In genomic region chr10:120486671-120487205, GRCh38 we compare ENCODE assay signal across 22 cellular contexts. TPM values are rescaled to one million over a fixed set of nuclear protein-coding genes. Genes with fewer than 3 reads are reported as not detected.
"Had no signal": no experiment of that assay in that cellular context is flagged by ENCODE, and none has a peak within 500 bp of the region (broad histone marks: within the 10 kb centered on the region; RNA-seq: fewer than 3 reads in every experiment).

No MANE protein-coding gene starts in this region.

- H3K27ac ChIP-seq: hepatocyte, left ventricle myocardium inferior, parathyroid adenoma, psoas muscle, right lobe of liver, tibial nerve, uterus had no signal

- ATAC-seq: naive thymus-derived CD8-positive, alpha-beta T cell; psoas muscle; right lobe of liver; stimulated activated memory B cell treated with anti-CD40 and anti-IgM and Interleukin-4, amounts not matched to agents 10 μg/mL and 1 μg/mL and 100 μg/mL, for 72 hours; stimulated activated naive CD8-positive, alpha-beta T cell treated with anti-CD3 and anti-CD28 coated beads, Interleukin-15, amount 100 ng/mL, for 72 hours had no signal

- H3K4me1 ChIP-seq: left ventricle myocardium inferior, parathyroid adenoma, psoas muscle, right lobe of liver, tibial nerve, uterus had no signal

- H3K27me3 ChIP-seq: hepatocyte, right lobe of liver, tibial nerve, uterus had no signal

- H3K4me3 ChIP-seq: hepatocyte, left ventricle myocardium inferior, psoas muscle, right lobe of liver, smooth muscle cell, tibial nerve, uterus had no signal

- H3K36me3 ChIP-seq: left ventricle myocardium inferior, right lobe of liver, tibial nerve, uterus had no signal

- DNase-seq: islet precursor cell; left ventricle myocardium inferior; naive thymus-derived CD8-positive, alpha-beta T cell; nucleus accumbens; psoas muscle; right lobe of liver; stimulated activated CD4-positive, alpha-beta T cell treated with anti-CD3 and anti-CD28 coated beads, Interleukin-1b, Interleukin-23, amount 100 ng/mL, for 48 hours; stimulated activated CD4-positive, alpha-beta T cell treated with anti-CD3 and anti-CD28 coated beads, Interleukin-2, amount 100 ng/mL, for 48 hours; stimulated activated CD4-positive, alpha-beta T cell treated with anti-CD3 and anti-CD28 coated beads, Interleukin-4, amount 100 ng/mL, for 4 hours; stimulated activated CD8-positive, alpha-beta memory T cell treated with anti-CD3 and anti-CD28 coated beads, Interleukin-4, amount 100 ng/mL, for 48 hours; stimulated activated naive CD4-positive, alpha-beta T cell treated with Interleukin-2 at 50 U/mL for 16 hours; stimulated activated naive CD8-positive, alpha-beta T cell treated with anti-CD3 and anti-CD28 coated beads, Interleukin-15, amount 100 ng/mL, for 72 hours; substantia nigra; uterus had no signal

- H3K9me3 ChIP-seq: psoas muscle, right lobe of liver, uterus had no signal

RNA-seq across cellular contexts. Expression of gene PLPP4, which starts 29.7 kb away (rescaled TPM):
- total RNA-seq: left ventricle myocardium inferior; naive thymus-derived CD8-positive, alpha-beta T cell; neural crest cell; posterior vena cava; psoas muscle; tibial nerve; ureter had no signal
- polyA plus RNA-seq: naive thymus-derived CD8-positive, alpha-beta T cell; psoas muscle had no signal
